In genomic region chr2:216298719-216299118, GRCh38 we compare ENCODE assay signal across 15 cellular contexts.
A peak's percentile ranks its signal among the peaks of the same experiment; 100 is the strongest.
DNase-seq lines count a peak whose midpoint lies in the region; ATAC-seq, FAIRE-seq and TF ChIP-seq lines count a peak whose summit lies in the region.
"Had no signal": no experiment of that assay in that cellular context is flagged by ENCODE, and none has a peak within 500 bp of the region (broad histone marks: within the 10 kb centered on the region; RNA-seq: fewer than 3 reads in every experiment).

No MANE protein-coding gene starts in this region.

- intact Hi-C loops in heart left ventricle (cut with DNase I): no loop called here

- H3K27me3 ChIP-seq in RWPE2 (ENCODE audit: insufficient read depth, poor library complexity, severe bottlenecking): no peaks in the 10 kb centered on the region
- H3K27me3 ChIP-seq in trophoblast cell (ENCODE audit: insufficient read depth, low read length): no peaks in the 10 kb centered on the region
- peaks cover 0 to 8% (median 0%) of the 10 kb centered on the region in 9 donors for H3K27me3 ChIP-seq in heart left ventricle

- H3K27ac ChIP-seq in RWPE2 (ENCODE audit: poor library complexity, severe bottlenecking) (peak overlapping the region; percentile 33), trophoblast cell (ENCODE audit: low read depth, low read length) (no peak overlapping the region), heart left ventricle (no peak overlapping the region)
- H3K27ac ChIP-seq: suprapubic skin had no signal

- CTCF ChIA-PET in GM10248 (lab: Yijun Ruan, JAX): interaction anchor here (4.2 kb wide), 1 partner anchor 10 kb away, joined by 17 read pairs; no protein-coding TSS in a partner anchor

- H2BK12ac ChIP-seq in trophoblast cell (ENCODE audit: low read length): no peak overlapping the region

- no peaks in the 10 kb centered on the region for H3K79me2 ChIP-seq in trophoblast cell (ENCODE audit: control insufficient read depth, insufficient read depth, low read length, poor library complexity)

- peak; percentile 82 for DNase-seq in GM03348 (ENCODE audit: low spot score)
- DNase-seq in RWPE2 (ENCODE audit: low spot score): no peak
- DNase-seq in epithelial cell of proximal tubule (ENCODE audit: low read depth): peak; percentile 20
- DNase-seq in trophoblast cell: peak; percentile 70 to 87
- DNase-seq in heart left ventricle: no peak
- no peak for DNase-seq in GM10248 (ENCODE audit: extremely low spot score)
- DNase-seq in D721Med (ENCODE audit: insufficient read length, low spot score): no peak
- DNase-seq in CD1c-positive myeloid dendritic cell (ENCODE audit: extremely low spot score): no peak
- DNase-seq: activated naive CD4-positive, alpha-beta T cell treated with anti-CD3 and anti-CD28 coated beads, Interleukin-2, amount 10 ng/mL, durations not matched to agents 7 days and 5 days; Calu3; left cardiac atrium; NCI-H1436 treated with DMSO at 0.1 percent for 48 hours; NCI-H526 had no signal

- no peaks in the 10 kb centered on the region for H3K36me3 ChIP-seq in RWPE2 (ENCODE audit: low read depth)
- no peaks in the 10 kb centered on the region for H3K36me3 ChIP-seq in trophoblast cell (ENCODE audit: control insufficient read depth in 1 of 2, insufficient read depth in 2 of 2, low read length in 2 of 2)
- H3K36me3 ChIP-seq in heart left ventricle: no peaks in the 10 kb centered on the region
- H3K36me3 ChIP-seq: suprapubic skin had no signal

- H3K4me2 ChIP-seq in trophoblast cell (ENCODE audit: low read length): no peak overlapping the region

- no peak overlapping the region for H4K8ac ChIP-seq in trophoblast cell (ENCODE audit: low read depth, low read length)

- ATAC-seq in RWPE2 (ENCODE audit: low read depth): peak; percentile 87
- ATAC-seq in heart left ventricle: no peak
- ATAC-seq: left cardiac atrium; natural killer cell treated with Interleukin-12 subunit alpha and Interleukin-12 subunit beta and Interleukin-15 and Interleukin-18, amount 100 ng/mL, for 72 hours had no signal

- H2BK120ac ChIP-seq in trophoblast cell (ENCODE audit: insufficient read depth, low read length, poor library complexity): no peak overlapping the region

- H3K4me3 ChIP-seq in RWPE2 (ENCODE audit: severe bottlenecking) (no peak overlapping the region), epithelial cell of proximal tubule (ENCODE audit: low read depth, low read length) (no peak overlapping the region), trophoblast cell (ENCODE audit: low read depth, low read length) (no peak overlapping the region), heart left ventricle (no peak overlapping the region)
- H3K4me3 ChIP-seq: suprapubic skin had no signal

- H3K79me1 ChIP-seq in trophoblast cell (ENCODE audit: low read length): peaks cover 3% of the 10 kb centered on the region

- no peaks in the 10 kb centered on the region for H3K9me3 ChIP-seq in RWPE2 (ENCODE audit: severe bottlenecking)
- no peaks in the 10 kb centered on the region for H3K9me3 ChIP-seq in trophoblast cell (ENCODE audit: insufficient read depth, low read depth, low read length)
- H3K9me3 ChIP-seq in heart left ventricle: no peaks in the 10 kb centered on the region
- H3K9me3 ChIP-seq: suprapubic skin had no signal

- H4K91ac ChIP-seq in trophoblast cell (ENCODE audit: low read depth, low read length): no peak overlapping the region

- H3K9ac ChIP-seq in trophoblast cell (ENCODE audit: low read length): no peak overlapping the region

- no peak overlapping the region for H2AK5ac ChIP-seq in trophoblast cell (ENCODE audit: low read length)

- WGBS in trophoblast cell (ENCODE audit: extremely low coverage, insufficient coverage, insufficient read length): no CpG with 5 or more reads among the region's 2 CpGs
- WGBS in heart left ventricle, 4 donors: 52 to 59% (median 57%) methylated on average over 2 of the region's 2 CpGs

- TF ChIP-seq CTCF in RWPE2 (IDR thresholded peaks at IDR 0.05; ENCODE audit: poor library complexity, severe bottlenecking): no peak
- TF ChIP-seq CTCF in epithelial cell of proximal tubule (conservative IDR thresholded peaks at IDR 0.05; ENCODE audit: low read depth, low read length): no peak
- no peak for TF ChIP-seq CTCF in heart left ventricle (IDR thresholded peaks at IDR 0.05)
- no peak for TF ChIP-seq CTCF in GM10248 (IDR thresholded peaks at IDR 0.05; ENCODE audit: control extremely low read depth, extremely low read depth, low read depth, missing control alignments)
- no peak for TF ChIP-seq CTCF in D721Med (IDR thresholded peaks at IDR 0.05; ENCODE audit: insufficient read depth, missing control alignments)

- H4K12ac ChIP-seq in trophoblast cell (ENCODE audit: low read depth, low read length): no peak overlapping the region

- no peak overlapping the region for H3K14ac ChIP-seq in trophoblast cell (ENCODE audit: low read length)

- FAIRE-seq in D721Med (lab: Jason Lieb, UNC): no peak

- no peak overlapping the region for H2AFZ ChIP-seq in trophoblast cell (ENCODE audit: insufficient read depth, low read length, poor library complexity)

- no peak overlapping the region for H3K4ac ChIP-seq in trophoblast cell (ENCODE audit: low read depth, low read length)

- H3K4me1 ChIP-seq in RWPE2 (ENCODE audit: insufficient read depth, poor library complexity, severe bottlenecking): peaks cover 14% of the 10 kb centered on the region
- peaks cover 5 to 10% of the 10 kb centered on the region in 2 experiments for H3K4me1 ChIP-seq in trophoblast cell (ENCODE audit: control insufficient read depth in 1 of 2, insufficient read depth in 2 of 2, low read length in 2 of 2)
- no peaks in the 10 kb centered on the region for H3K4me1 ChIP-seq in heart left ventricle

- no peak for TF ChIP-seq POLR2A in heart left ventricle (IDR thresholded peaks at IDR 0.05)

- POLR2A ChIA-PET in GM10248 (lab: Yijun Ruan, JAX): no interaction called here

- no peak overlapping the region for H2BK5ac ChIP-seq in trophoblast cell (ENCODE audit: low read depth, low read length, poor library complexity)

- H3K18ac ChIP-seq in trophoblast cell (ENCODE audit: low read length): no peak overlapping the region

- H3K23ac ChIP-seq in trophoblast cell (ENCODE audit: low read length): no peak overlapping the region

Comparison
In these comparisons a context has a peak if more than half of its experiments do, and no peak if none do; other contexts are left out.
1. DNase-seq: peak in GM03348 (single experiment), epithelial cell of proximal tubule (single experiment) and trophoblast cell (2 of 2); none in RWPE2 (single experiment), heart left ventricle (0 of 5), GM10248 (single experiment), D721Med (single experiment) and CD1c-positive myeloid dendritic cell (single experiment).